In the genomic region with DNA sequence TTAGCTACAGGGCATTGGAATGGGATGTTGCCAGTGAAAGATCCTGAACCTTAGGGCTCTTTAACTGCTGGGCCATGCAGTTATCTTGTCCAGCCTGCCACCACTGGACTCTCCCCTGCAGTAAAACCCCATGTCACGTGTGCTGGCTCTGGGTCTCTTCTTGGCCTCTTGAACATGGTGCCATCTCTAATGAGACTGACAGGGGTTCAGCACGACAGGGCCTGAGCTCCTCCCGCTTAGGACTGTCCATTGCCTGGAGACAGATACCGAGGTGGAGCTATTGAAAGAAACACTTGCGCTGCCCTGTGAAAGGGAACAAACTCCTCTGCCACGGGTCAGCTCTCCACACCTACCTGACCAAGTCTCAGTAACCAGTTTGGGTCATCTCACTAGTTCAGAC, we compare ENCODE assay signal across 1 cellular context.
TF ChIP-seq lines count a peak whose summit lies in the region.

No MANE protein-coding gene starts in this region.

TF ChIP-seq in GM23338, 12 proteins besides CTCF, POLR2A, EP300 and RAD21 (continued from another document):
- TF ChIP-seq, protein P1, sequence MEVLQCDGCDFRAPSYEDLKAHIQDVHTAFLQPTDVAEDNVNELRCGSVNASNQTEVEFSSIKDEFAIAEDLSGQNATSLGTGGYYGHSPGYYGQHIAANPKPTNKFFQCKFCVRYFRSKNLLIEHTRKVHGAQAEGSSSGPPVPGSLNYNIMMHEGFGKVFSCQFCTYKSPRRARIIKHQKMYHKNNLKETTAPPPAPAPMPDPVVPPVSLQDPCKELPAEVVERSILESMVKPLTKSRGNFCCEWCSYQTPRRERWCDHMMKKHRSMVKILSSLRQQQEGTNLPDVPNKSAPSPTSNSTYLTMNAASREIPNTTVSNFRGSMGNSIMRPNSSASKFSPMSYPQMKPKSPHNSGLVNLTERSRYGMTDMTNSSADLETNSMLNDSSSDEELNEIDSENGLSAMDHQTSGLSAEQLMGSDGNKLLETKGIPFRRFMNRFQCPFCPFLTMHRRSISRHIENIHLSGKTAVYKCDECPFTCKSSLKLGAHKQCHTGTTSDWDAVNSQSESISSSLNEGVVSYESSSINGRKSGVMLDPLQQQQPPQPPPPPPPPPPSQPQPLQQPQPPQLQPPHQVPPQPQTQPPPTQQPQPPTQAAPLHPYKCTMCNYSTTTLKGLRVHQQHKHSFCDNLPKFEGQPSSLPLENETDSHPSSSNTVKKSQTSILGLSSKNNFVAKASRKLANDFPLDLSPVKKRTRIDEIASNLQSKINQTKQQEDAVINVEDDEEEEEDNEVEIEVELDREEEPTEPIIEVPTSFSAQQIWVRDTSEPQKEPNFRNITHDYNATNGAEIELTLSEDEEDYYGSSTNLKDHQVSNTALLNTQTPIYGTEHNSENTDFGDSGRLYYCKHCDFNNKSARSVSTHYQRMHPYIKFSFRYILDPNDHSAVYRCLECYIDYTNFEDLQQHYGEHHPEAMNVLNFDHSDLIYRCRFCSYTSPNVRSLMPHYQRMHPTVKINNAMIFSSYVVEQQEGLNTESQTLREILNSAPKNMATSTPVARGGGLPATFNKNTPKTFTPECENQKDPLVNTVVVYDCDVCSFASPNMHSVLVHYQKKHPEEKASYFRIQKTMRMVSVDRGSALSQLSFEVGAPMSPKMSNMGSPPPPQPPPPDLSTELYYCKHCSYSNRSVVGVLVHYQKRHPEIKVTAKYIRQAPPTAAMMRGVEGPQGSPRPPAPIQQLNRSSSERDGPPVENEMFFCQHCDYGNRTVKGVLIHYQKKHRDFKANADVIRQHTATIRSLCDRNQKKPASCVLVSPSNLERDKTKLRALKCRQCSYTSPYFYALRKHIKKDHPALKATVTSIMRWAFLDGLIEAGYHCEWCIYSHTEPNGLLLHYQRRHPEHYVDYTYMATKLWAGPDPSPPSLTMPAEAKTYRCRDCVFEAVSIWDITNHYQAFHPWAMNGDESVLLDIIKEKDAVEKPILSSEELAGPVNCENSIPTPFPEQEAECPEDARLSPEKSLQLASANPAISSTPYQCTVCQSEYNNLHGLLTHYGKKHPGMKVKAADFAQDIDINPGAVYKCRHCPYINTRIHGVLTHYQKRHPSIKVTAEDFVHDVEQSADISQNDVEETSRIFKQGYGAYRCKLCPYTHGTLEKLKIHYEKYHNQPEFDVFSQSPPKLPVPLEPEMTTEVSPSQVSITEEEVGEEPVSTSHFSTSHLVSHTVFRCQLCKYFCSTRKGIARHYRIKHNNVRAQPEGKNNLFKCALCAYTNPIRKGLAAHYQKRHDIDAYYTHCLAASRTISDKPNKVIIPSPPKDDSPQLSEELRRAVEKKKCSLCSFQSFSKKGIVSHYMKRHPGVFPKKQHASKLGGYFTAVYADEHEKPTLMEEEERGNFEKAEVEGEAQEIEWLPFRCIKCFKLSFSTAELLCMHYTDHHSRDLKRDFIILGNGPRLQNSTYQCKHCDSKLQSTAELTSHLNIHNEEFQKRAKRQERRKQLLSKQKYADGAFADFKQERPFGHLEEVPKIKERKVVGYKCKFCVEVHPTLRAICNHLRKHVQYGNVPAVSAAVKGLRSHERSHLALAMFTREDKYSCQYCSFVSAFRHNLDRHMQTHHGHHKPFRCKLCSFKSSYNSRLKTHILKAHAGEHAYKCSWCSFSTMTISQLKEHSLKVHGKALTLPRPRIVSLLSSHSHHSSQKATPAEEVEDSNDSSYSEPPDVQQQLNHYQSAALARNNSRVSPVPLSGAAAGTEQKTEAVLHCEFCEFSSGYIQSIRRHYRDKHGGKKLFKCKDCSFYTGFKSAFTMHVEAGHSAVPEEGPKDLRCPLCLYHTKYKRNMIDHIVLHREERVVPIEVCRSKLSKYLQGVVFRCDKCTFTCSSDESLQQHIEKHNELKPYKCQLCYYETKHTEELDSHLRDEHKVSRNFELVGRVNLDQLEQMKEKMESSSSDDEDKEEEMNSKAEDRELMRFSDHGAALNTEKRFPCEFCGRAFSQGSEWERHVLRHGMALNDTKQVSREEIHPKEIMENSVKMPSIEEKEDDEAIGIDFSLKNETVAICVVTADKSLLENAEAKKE (CRISPR knock-in tag; IDR thresholded peaks at IDR 0.05): no peak
- TF ChIP-seq EZH2 (IDR thresholded peaks at IDR 0.05; ENCODE audit: low read depth, unreplicated experiment): no peak
- TF ChIP-seq JUNB (IDR thresholded peaks at IDR 0.05; ENCODE audit: unreplicated experiment): no peak
- TF ChIP-seq, protein P2, sequence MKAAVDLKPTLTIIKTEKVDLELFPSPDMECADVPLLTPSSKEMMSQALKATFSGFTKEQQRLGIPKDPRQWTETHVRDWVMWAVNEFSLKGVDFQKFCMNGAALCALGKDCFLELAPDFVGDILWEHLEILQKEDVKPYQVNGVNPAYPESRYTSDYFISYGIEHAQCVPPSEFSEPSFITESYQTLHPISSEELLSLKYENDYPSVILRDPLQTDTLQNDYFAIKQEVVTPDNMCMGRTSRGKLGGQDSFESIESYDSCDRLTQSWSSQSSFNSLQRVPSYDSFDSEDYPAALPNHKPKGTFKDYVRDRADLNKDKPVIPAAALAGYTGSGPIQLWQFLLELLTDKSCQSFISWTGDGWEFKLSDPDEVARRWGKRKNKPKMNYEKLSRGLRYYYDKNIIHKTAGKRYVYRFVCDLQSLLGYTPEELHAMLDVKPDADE (IDR thresholded peaks at IDR 0.05): no peak
- TF ChIP-seq, protein P3, sequence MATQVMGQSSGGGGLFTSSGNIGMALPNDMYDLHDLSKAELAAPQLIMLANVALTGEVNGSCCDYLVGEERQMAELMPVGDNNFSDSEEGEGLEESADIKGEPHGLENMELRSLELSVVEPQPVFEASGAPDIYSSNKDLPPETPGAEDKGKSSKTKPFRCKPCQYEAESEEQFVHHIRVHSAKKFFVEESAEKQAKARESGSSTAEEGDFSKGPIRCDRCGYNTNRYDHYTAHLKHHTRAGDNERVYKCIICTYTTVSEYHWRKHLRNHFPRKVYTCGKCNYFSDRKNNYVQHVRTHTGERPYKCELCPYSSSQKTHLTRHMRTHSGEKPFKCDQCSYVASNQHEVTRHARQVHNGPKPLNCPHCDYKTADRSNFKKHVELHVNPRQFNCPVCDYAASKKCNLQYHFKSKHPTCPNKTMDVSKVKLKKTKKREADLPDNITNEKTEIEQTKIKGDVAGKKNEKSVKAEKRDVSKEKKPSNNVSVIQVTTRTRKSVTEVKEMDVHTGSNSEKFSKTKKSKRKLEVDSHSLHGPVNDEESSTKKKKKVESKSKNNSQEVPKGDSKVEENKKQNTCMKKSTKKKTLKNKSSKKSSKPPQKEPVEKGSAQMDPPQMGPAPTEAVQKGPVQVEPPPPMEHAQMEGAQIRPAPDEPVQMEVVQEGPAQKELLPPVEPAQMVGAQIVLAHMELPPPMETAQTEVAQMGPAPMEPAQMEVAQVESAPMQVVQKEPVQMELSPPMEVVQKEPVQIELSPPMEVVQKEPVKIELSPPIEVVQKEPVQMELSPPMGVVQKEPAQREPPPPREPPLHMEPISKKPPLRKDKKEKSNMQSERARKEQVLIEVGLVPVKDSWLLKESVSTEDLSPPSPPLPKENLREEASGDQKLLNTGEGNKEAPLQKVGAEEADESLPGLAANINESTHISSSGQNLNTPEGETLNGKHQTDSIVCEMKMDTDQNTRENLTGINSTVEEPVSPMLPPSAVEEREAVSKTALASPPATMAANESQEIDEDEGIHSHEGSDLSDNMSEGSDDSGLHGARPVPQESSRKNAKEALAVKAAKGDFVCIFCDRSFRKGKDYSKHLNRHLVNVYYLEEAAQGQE (IDR thresholded peaks at IDR 0.05; ENCODE audit: unreplicated experiment): no peak
- TF ChIP-seq POLR2AphosphoS5 (IDR thresholded peaks at IDR 0.05; ENCODE audit: low read depth): no peak
- TF ChIP-seq CREB1 (CRISPR knock-in tag; IDR thresholded peaks at IDR 0.05; ENCODE audit: low read depth): no peak
- no peak for TF ChIP-seq STAT1 (IDR thresholded peaks at IDR 0.05; ENCODE audit: unreplicated experiment)
